Comparison of ENCODE assay signal across 17 cellular contexts in genomic region chr2:173136614-173137013, GRCh38.
DNase-seq lines count a peak whose midpoint lies in the region; ATAC-seq, FAIRE-seq and TF ChIP-seq lines count a peak whose summit lies in the region.
"Had no signal": no experiment of that assay in that cellular context is flagged by ENCODE, and none has a peak within 500 bp of the region (broad histone marks: within the 10 kb centered on the region; RNA-seq: fewer than 3 reads in every experiment).

No MANE protein-coding gene starts in this region.

- H3K79me2 ChIP-seq in endothelial cell of umbilical vein (ENCODE audit: control insufficient read depth, insufficient read depth, low read length), result no peaks in the 10 kb centered on the region
- H3K79me2 ChIP-seq in smooth muscle cell (ENCODE audit: low read depth), result peaks cover 6% of the 10 kb centered on the region

- POLR2A ChIA-PET in Panc1 (lab: Charles Lee), result no interaction called here
- POLR2A ChIA-PET in endothelial cell of umbilical vein (lab: Charles Lee), result no interaction called here

- peak overlapping the region; percentile 30 for H3K27ac Mint-ChIP-seq in activated CD4-positive, alpha-beta T cell treated with anti-CD3 and anti-CD28 coated beads, Interleukin-2, amount 10 ng/mL, durations not matched to agents 24 days and 14 days
- H3K27ac Mint-ChIP-seq: IgD-negative memory B cell, type B pancreatic cell had no signal

- H3K27me3 Mint-ChIP-seq in activated CD4-positive, alpha-beta T cell treated with anti-CD3 and anti-CD28 coated beads, Interleukin-2, amount 10 ng/mL, durations not matched to agents 24 days and 14 days, result peaks cover 9% of the 10 kb centered on the region
- H3K27me3 Mint-ChIP-seq: IgD-negative memory B cell, type B pancreatic cell had no signal

- CTCF ChIA-PET in Panc1 (lab: Charles Lee), result no interaction called here
- CTCF ChIA-PET in endothelial cell of umbilical vein (lab: Charles Lee), result interaction anchor here (1.0 to 1.4 kb wide), 2 partner anchors 8 to 45 kb away, joined by 3 to 6 read pairs; no protein-coding TSS in a partner anchor

- no peaks in the 10 kb centered on the region; the same call in 1 of the 2 replicates for H3K36me3 ChIP-seq in Panc1 (ENCODE audit: control insufficient read depth, insufficient read depth, low read length)
- H3K36me3 ChIP-seq in endothelial cell of umbilical vein (ENCODE audit: control insufficient read depth in 2 of 2, extremely low read depth in 1 of 2, insufficient read depth in 2 of 2, low read length in 2 of 2), result no peaks in the 10 kb centered on the region
- H3K36me3 ChIP-seq in smooth muscle cell (ENCODE audit: low read depth), result no peaks in the 10 kb centered on the region

- 78% methylated on average over 2 of the region's 2 CpGs for WGBS in smooth muscle cell (ENCODE audit: low lambda C conversion rate)

- H3K9me3 Mint-ChIP-seq in activated CD4-positive, alpha-beta T cell treated with anti-CD3 and anti-CD28 coated beads, Interleukin-2, amount 10 ng/mL, durations not matched to agents 24 days and 14 days, result no peaks in the 10 kb centered on the region
- H3K9me3 Mint-ChIP-seq: type B pancreatic cell had no signal

- peak; percentile 61 for FAIRE-seq in endothelial cell of umbilical vein (lab: Jason Lieb, UNC)

- no peak for DNase-seq in activated CD4-positive, alpha-beta T cell treated with anti-CD3 and anti-CD28 coated beads, Interleukin-2, amount 10 ng/mL, durations not matched to agents 24 days and 14 days
- no peak for DNase-seq in activated CD4-positive, alpha-beta T cell treated with anti-CD3 and anti-CD28 coated beads, Interleukin-2, amount 50 U/mL, for 48 hours
- DNase-seq in Panc1 (ENCODE audit: low read depth, low spot score) (no peak), endothelial cell of umbilical vein (ENCODE audit: low read depth, low spot score) (peak; percentile 18), smooth muscle cell (lab: John Stamatoyannopoulos, UW; ENCODE audit: unreplicated experiment) (no peak), HuH-7.5 (ENCODE audit: low spot score) (no peak), NCI-H146 (lab: John Stamatoyannopoulos, UW) (no peak)
- DNase-seq: ACHN, activated gamma-delta T cell treated with Interleukin-2 at 50 U/mL for 16 hours, kidney glomerular epithelial cell, NCI-H1417 treated with DMSO at 0.1 percent for 48 hours, nucleus accumbens, sigmoid colon had no signal

- in situ Hi-C loops in Panc1 (cut with HindIII; ENCODE audit: low pct_unique_long_range_greater_than_20kb, low sequenced_read_pairs), result no loop called here

- H3K9me1 ChIP-seq in endothelial cell of umbilical vein (replicated peaks; ENCODE audit: control insufficient read depth, extremely low read depth, insufficient read depth, low read length), result no peaks in the 10 kb centered on the region

- H3K4me1 ChIP-seq in Panc1 (ENCODE audit: control insufficient read depth, insufficient read depth, low read length), result peaks cover 61% of the 10 kb centered on the region
- H3K4me1 ChIP-seq in endothelial cell of umbilical vein (ENCODE audit: control insufficient read depth, extremely low read depth, insufficient read depth, low read length), result peaks cover 6% of the 10 kb centered on the region
- peaks cover 7% of the 10 kb centered on the region for H3K4me1 ChIP-seq in smooth muscle cell (ENCODE audit: low read depth)

- H3K9ac ChIP-seq in endothelial cell of umbilical vein (replicated peaks; ENCODE audit: extremely low read depth, insufficient read depth, low read length) (no peak overlapping the region), smooth muscle cell (ENCODE audit: low read depth) (no peak overlapping the region)

- H3K4me3 Mint-ChIP-seq in activated CD4-positive, alpha-beta T cell treated with anti-CD3 and anti-CD28 coated beads, Interleukin-2, amount 10 ng/mL, durations not matched to agents 24 days and 14 days, result peak overlapping the region; percentile 24
- H3K4me3 Mint-ChIP-seq: IgD-negative memory B cell, type B pancreatic cell had no signal

- no peak for ATAC-seq in Panc1
- ATAC-seq in HG02642 (IDR thresholded peaks at IDR 0.05; ENCODE audit: poor library complexity, unreplicated experiment), result no peak

- no peaks in the 10 kb centered on the region for H3F3A ChIP-seq in smooth muscle cell (ENCODE audit: low read depth)

- BruUV-seq in Panc1 (replicated peaks; lab: Mats Ljungman, UMichigan), result no TSS peak
- BruUV-seq in endothelial cell of umbilical vein (replicated peaks; lab: Mats Ljungman, UMichigan), result no TSS peak

- intact Hi-C loops in activated CD4-positive, alpha-beta T cell treated with anti-CD3 and anti-CD28 coated beads, Interleukin-2, amount 10 ng/mL, durations not matched to agents 24 days and 14 days (cut with micrococcal nuclease), result no loop called here
- intact Hi-C loops in Panc1 (cut with micrococcal nuclease; ENCODE audit: unreplicated experiment), result no loop called here
- intact Hi-C loops in endothelial cell of umbilical vein (cut with micrococcal nuclease), result no loop called here

- H3K27me3 ChIP-seq in Panc1 (ENCODE audit: control insufficient read depth, insufficient read depth, low read length) (no peaks in the 10 kb centered on the region), endothelial cell of umbilical vein (ENCODE audit: control insufficient read depth in 2 of 2, insufficient read depth in 2 of 2, low read length in 2 of 2) (no peaks in the 10 kb centered on the region), smooth muscle cell (ENCODE audit: low read depth) (no peaks in the 10 kb centered on the region)
- H3K27me3 ChIP-seq: esophagus muscularis mucosa, sigmoid colon had no signal

- H4K20me1 ChIP-seq in endothelial cell of umbilical vein (replicated peaks; ENCODE audit: control insufficient read depth, extremely low read depth, insufficient read depth, low read length), result no peaks in the 10 kb centered on the region
- H4K20me1 ChIP-seq in smooth muscle cell (ENCODE audit: low read depth), result peaks cover 8% of the 10 kb centered on the region

- peaks cover 11% of the 10 kb centered on the region; the same call in 1 of the 2 replicates for H3K9me3 ChIP-seq in Panc1 (ENCODE audit: control insufficient read depth, insufficient read depth, low read depth, low read length)
- H3K9me3 ChIP-seq in endothelial cell of umbilical vein (replicated peaks; ENCODE audit: control insufficient read depth, insufficient read depth, low read length), result no peaks in the 10 kb centered on the region
- H3K9me3 ChIP-seq in smooth muscle cell (replicated peaks; ENCODE audit: low read depth), result no peaks in the 10 kb centered on the region
- H3K9me3 ChIP-seq: esophagus muscularis mucosa, sigmoid colon had no signal

- H2AFZ ChIP-seq in endothelial cell of umbilical vein (ENCODE audit: low read depth, low read length) (no peak overlapping the region), smooth muscle cell (ENCODE audit: low read depth) (no peak overlapping the region)

- dilution Hi-C loops in endothelial cell of umbilical vein (cut with MboI; ENCODE audit: extremely low pct_ligation_motif_present, low sequenced_read_pairs), result no loop called here

- no peak for TF ChIP-seq POLR2A in endothelial cell of umbilical vein (IDR thresholded peaks at IDR 0.05; ENCODE audit: low read depth, low read length)

- no peak overlapping the region for H3K4me3 ChIP-seq in Panc1 (ENCODE audit: low read depth in 2 of 2, low read length in 2 of 2)
- no peak overlapping the region for H3K4me3 ChIP-seq in endothelial cell of umbilical vein (replicated peaks in 1 of 3; ENCODE audit: insufficient read depth in 1 of 3, low read depth in 1 of 3, low read length in 3 of 3)
- no peak overlapping the region for H3K4me3 ChIP-seq in smooth muscle cell
- H3K4me3 ChIP-seq: esophagus muscularis mucosa, sigmoid colon had no signal

- peak overlapping the region; percentile 91 for H3K27ac ChIP-seq in Panc1 (ENCODE audit: low read length)
- H3K27ac ChIP-seq in endothelial cell of umbilical vein (ENCODE audit: insufficient read depth, low read depth, low read length), result no peak overlapping the region
- H3K27ac ChIP-seq in smooth muscle cell (ENCODE audit: low read depth), result no peak overlapping the region
- H3K27ac ChIP-seq: esophagus muscularis mucosa, sigmoid colon had no signal

- no peak for TF ChIP-seq CTCF in Panc1 (IDR thresholded peaks at IDR 0.05)
- no peak for TF ChIP-seq CTCF in endothelial cell of umbilical vein (IDR thresholded peaks at IDR 0.05; ENCODE audit: extremely low read depth in 1 of 2, insufficient read depth in 1 of 2, low read depth in 1 of 2, low read length in 2 of 2)
- no peak for TF ChIP-seq CTCF in smooth muscle cell (IDR thresholded peaks at IDR 0.05; ENCODE audit: borderline replicate concordance, insufficient read depth, poor library complexity, severe bottlenecking)

- peaks cover 12% of the 10 kb centered on the region for H3K36me3 Mint-ChIP-seq in activated CD4-positive, alpha-beta T cell treated with anti-CD3 and anti-CD28 coated beads, Interleukin-2, amount 10 ng/mL, durations not matched to agents 24 days and 14 days (ENCODE audit: low read depth)
- H3K36me3 Mint-ChIP-seq: IgD-negative memory B cell had no signal

- peaks cover 53% of the 10 kb centered on the region for H3K4me1 Mint-ChIP-seq in activated CD4-positive, alpha-beta T cell treated with anti-CD3 and anti-CD28 coated beads, Interleukin-2, amount 10 ng/mL, durations not matched to agents 24 days and 14 days

- H3K4me2 ChIP-seq in endothelial cell of umbilical vein (ENCODE audit: insufficient read depth, low read length) (no peak overlapping the region), smooth muscle cell (peak overlapping the region; percentile 31)

TF ChIP-seq in endothelial cell of umbilical vein, 7 proteins besides CTCF, POLR2A, EP300 and RAD21:
- TF ChIP-seq JUN (IDR thresholded peaks at IDR 0.05; ENCODE audit: borderline replicate concordance, insufficient read depth, insufficient read length, low read depth), result no peak
- TF ChIP-seq FOS (IDR thresholded peaks at IDR 0.05; ENCODE audit: borderline replicate concordance, insufficient read depth, low read length), result no peak
